ENCODE assay signal across 2 cellular contexts in genomic region chr16:716250-716607, GRCh38.
TF ChIP-seq lines count a peak whose summit lies in the region.

No MANE protein-coding gene starts in this region.

TF ChIP-seq in GM23338, 12 proteins besides CTCF, POLR2A, EP300 and RAD21 (continued from another document):
- TF ChIP-seq, protein P1, sequence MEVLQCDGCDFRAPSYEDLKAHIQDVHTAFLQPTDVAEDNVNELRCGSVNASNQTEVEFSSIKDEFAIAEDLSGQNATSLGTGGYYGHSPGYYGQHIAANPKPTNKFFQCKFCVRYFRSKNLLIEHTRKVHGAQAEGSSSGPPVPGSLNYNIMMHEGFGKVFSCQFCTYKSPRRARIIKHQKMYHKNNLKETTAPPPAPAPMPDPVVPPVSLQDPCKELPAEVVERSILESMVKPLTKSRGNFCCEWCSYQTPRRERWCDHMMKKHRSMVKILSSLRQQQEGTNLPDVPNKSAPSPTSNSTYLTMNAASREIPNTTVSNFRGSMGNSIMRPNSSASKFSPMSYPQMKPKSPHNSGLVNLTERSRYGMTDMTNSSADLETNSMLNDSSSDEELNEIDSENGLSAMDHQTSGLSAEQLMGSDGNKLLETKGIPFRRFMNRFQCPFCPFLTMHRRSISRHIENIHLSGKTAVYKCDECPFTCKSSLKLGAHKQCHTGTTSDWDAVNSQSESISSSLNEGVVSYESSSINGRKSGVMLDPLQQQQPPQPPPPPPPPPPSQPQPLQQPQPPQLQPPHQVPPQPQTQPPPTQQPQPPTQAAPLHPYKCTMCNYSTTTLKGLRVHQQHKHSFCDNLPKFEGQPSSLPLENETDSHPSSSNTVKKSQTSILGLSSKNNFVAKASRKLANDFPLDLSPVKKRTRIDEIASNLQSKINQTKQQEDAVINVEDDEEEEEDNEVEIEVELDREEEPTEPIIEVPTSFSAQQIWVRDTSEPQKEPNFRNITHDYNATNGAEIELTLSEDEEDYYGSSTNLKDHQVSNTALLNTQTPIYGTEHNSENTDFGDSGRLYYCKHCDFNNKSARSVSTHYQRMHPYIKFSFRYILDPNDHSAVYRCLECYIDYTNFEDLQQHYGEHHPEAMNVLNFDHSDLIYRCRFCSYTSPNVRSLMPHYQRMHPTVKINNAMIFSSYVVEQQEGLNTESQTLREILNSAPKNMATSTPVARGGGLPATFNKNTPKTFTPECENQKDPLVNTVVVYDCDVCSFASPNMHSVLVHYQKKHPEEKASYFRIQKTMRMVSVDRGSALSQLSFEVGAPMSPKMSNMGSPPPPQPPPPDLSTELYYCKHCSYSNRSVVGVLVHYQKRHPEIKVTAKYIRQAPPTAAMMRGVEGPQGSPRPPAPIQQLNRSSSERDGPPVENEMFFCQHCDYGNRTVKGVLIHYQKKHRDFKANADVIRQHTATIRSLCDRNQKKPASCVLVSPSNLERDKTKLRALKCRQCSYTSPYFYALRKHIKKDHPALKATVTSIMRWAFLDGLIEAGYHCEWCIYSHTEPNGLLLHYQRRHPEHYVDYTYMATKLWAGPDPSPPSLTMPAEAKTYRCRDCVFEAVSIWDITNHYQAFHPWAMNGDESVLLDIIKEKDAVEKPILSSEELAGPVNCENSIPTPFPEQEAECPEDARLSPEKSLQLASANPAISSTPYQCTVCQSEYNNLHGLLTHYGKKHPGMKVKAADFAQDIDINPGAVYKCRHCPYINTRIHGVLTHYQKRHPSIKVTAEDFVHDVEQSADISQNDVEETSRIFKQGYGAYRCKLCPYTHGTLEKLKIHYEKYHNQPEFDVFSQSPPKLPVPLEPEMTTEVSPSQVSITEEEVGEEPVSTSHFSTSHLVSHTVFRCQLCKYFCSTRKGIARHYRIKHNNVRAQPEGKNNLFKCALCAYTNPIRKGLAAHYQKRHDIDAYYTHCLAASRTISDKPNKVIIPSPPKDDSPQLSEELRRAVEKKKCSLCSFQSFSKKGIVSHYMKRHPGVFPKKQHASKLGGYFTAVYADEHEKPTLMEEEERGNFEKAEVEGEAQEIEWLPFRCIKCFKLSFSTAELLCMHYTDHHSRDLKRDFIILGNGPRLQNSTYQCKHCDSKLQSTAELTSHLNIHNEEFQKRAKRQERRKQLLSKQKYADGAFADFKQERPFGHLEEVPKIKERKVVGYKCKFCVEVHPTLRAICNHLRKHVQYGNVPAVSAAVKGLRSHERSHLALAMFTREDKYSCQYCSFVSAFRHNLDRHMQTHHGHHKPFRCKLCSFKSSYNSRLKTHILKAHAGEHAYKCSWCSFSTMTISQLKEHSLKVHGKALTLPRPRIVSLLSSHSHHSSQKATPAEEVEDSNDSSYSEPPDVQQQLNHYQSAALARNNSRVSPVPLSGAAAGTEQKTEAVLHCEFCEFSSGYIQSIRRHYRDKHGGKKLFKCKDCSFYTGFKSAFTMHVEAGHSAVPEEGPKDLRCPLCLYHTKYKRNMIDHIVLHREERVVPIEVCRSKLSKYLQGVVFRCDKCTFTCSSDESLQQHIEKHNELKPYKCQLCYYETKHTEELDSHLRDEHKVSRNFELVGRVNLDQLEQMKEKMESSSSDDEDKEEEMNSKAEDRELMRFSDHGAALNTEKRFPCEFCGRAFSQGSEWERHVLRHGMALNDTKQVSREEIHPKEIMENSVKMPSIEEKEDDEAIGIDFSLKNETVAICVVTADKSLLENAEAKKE (CRISPR knock-in tag; IDR thresholded peaks at IDR 0.05): no peak
- TF ChIP-seq STAT1 (IDR thresholded peaks at IDR 0.05; ENCODE audit: unreplicated experiment): no peak
- no peak for TF ChIP-seq ETS1 (IDR thresholded peaks at IDR 0.05)
- no peak for TF ChIP-seq NANOG (IDR thresholded peaks at IDR 0.05; ENCODE audit: borderline replicate concordance)
- TF ChIP-seq, protein P2, sequence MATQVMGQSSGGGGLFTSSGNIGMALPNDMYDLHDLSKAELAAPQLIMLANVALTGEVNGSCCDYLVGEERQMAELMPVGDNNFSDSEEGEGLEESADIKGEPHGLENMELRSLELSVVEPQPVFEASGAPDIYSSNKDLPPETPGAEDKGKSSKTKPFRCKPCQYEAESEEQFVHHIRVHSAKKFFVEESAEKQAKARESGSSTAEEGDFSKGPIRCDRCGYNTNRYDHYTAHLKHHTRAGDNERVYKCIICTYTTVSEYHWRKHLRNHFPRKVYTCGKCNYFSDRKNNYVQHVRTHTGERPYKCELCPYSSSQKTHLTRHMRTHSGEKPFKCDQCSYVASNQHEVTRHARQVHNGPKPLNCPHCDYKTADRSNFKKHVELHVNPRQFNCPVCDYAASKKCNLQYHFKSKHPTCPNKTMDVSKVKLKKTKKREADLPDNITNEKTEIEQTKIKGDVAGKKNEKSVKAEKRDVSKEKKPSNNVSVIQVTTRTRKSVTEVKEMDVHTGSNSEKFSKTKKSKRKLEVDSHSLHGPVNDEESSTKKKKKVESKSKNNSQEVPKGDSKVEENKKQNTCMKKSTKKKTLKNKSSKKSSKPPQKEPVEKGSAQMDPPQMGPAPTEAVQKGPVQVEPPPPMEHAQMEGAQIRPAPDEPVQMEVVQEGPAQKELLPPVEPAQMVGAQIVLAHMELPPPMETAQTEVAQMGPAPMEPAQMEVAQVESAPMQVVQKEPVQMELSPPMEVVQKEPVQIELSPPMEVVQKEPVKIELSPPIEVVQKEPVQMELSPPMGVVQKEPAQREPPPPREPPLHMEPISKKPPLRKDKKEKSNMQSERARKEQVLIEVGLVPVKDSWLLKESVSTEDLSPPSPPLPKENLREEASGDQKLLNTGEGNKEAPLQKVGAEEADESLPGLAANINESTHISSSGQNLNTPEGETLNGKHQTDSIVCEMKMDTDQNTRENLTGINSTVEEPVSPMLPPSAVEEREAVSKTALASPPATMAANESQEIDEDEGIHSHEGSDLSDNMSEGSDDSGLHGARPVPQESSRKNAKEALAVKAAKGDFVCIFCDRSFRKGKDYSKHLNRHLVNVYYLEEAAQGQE (IDR thresholded peaks at IDR 0.05; ENCODE audit: unreplicated experiment): no peak
- TF ChIP-seq EZH2phosphoT487 (IDR thresholded peaks at IDR 0.05; ENCODE audit: unreplicated experiment): no peak
- TF ChIP-seq EZH2 (IDR thresholded peaks at IDR 0.05; ENCODE audit: low read depth, unreplicated experiment): no peak
- no peak for TF ChIP-seq JUNB (IDR thresholded peaks at IDR 0.05; ENCODE audit: unreplicated experiment)
- TF ChIP-seq ZNF331 (CRISPR knock-in tag; IDR thresholded peaks at IDR 0.05; ENCODE audit: low read depth): no peak
- TF ChIP-seq CREB1 (CRISPR knock-in tag; IDR thresholded peaks at IDR 0.05; ENCODE audit: low read depth): no peak
- TF ChIP-seq POLR2AphosphoS5 (IDR thresholded peaks at IDR 0.05; ENCODE audit: low read depth): no peak

TF ChIP-seq in SK-N-SH treated with all-trans-retinoic acid at 6 μM for 48 hours, 23 proteins besides CTCF, POLR2A, EP300 and RAD21 (continued from another document):
- TF ChIP-seq, protein P3, sequence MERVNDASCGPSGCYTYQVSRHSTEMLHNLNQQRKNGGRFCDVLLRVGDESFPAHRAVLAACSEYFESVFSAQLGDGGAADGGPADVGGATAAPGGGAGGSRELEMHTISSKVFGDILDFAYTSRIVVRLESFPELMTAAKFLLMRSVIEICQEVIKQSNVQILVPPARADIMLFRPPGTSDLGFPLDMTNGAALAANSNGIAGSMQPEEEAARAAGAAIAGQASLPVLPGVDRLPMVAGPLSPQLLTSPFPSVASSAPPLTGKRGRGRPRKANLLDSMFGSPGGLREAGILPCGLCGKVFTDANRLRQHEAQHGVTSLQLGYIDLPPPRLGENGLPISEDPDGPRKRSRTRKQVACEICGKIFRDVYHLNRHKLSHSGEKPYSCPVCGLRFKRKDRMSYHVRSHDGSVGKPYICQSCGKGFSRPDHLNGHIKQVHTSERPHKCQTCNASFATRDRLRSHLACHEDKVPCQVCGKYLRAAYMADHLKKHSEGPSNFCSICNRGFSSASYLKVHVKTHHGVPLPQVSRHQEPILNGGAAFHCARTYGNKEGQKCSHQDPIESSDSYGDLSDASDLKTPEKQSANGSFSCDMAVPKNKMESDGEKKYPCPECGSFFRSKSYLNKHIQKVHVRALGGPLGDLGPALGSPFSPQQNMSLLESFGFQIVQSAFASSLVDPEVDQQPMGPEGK (CRISPR knock-in tag; IDR thresholded peaks at IDR 0.05; ENCODE audit: borderline replicate concordance): no peak
- TF ChIP-seq OSR1 (CRISPR knock-in tag; IDR thresholded peaks at IDR 0.05) (no peak), POU6F1 (CRISPR knock-in tag; IDR thresholded peaks at IDR 0.05; ENCODE audit: borderline replicate concordance, low read depth) (no peak), ZNF565 (CRISPR knock-in tag; conservative IDR thresholded peaks at IDR 0.05; ENCODE audit: low read depth) (no peak), SNAI2 (CRISPR knock-in tag; IDR thresholded peaks at IDR 0.05) (no peak)
